9 cellular contexts compared by ENCODE assay signal in the genomic region with DNA sequence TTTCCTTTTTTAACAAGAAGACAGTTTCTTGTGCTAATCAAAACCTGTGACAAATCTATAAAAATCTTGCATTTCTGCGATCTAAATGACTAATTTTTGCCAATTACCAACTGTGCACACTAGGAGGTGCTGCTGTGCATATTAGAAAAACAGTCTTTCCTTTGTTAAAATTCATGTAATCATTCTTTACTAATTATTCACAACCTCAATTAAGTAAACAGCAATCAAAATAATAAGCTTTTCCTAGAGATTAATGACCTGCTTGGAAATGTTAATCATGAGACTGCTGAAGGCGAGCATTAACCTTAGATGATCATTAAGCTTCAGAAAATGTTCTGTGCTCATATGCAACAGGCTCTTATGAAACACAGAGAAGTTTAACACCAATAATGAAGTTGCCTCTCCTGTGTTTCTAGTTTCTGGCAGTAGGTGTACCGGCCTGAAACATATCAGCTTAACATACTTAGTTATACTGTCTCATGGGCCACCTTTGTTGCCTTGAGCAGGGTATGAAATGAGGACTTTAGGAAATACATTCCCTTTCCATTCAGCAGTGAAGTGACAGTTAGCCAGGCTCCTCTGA. TPM values are rescaled to one million over a fixed set of nuclear protein-coding genes. Genes with fewer than 3 reads are reported as not detected.
DNase-seq lines count a peak whose midpoint lies in the region; ATAC-seq and TF ChIP-seq lines count a peak whose summit lies in the region.
"Had no signal": no experiment of that assay in that cellular context is flagged by ENCODE, and none has a peak within 500 bp of the region (broad histone marks: within the 10 kb centered on the region; RNA-seq: fewer than 3 reads in every experiment).

No MANE protein-coding gene starts in this region.

- no peak overlapping the region for H3K4me3 Mint-ChIP-seq in endodermal cell

- DNase-seq in Caki2 (ENCODE audit: low read depth) (peak; percentile 27), HCT116 (ENCODE audit: low read depth, low spot score) (peak; percentile 29), endodermal cell (no peak), GF-D8 (lab: John Stamatoyannopoulos, UW) (no peak), DMS153 (lab: John Stamatoyannopoulos, UW) (no peak)

- H3K9me2 ChIP-seq in HCT116 (ENCODE audit: insufficient read depth) (no peaks in the 10 kb centered on the region), SU-DHL-6 (replicated peaks; ENCODE audit: insufficient read depth, low read length) (no peaks in the 10 kb centered on the region)

- no peak for TF ChIP-seq POLR2A in HCT116 (IDR thresholded peaks at IDR 0.05; ENCODE audit: borderline replicate concordance, extremely low read depth, insufficient read depth, insufficient read length)

- peak; percentile 74 for TF ChIP-seq RAD21 in HCT116 (IDR thresholded peaks at IDR 0.05; ENCODE audit: low read depth)

- H2AFZ ChIP-seq in HCT116 (ENCODE audit: low read depth, low read length, poor library complexity, severe bottlenecking): peak overlapping the region; percentile 91
- H2AFZ ChIP-seq in SU-DHL-6 (ENCODE audit: low read depth, low read length, severe bottlenecking): no peak overlapping the region
- H2AFZ ChIP-seq in neuron (ENCODE audit: low read depth, low read length): peak overlapping the region; percentile 74

- CTCF ChIA-PET in HCT116 (lab: Charles Lee): interaction anchor here (0.7 to 2.2 kb wide), 5 partner anchors 9 to 184 kb away, joined by 3 to 6 read pairs (median 4); partner anchors contain the start of gene RHOBTB3

- intact Hi-C loops in HCT116 (cut with micrococcal nuclease): loop anchor here (5.0 kb wide), 1 partner anchor 183 kb away; no protein-coding TSS in a partner anchor

- H3K4me3 ChIP-seq in HCT116 (replicated peaks in 1 of 2; ENCODE audit: low read depth in 1 of 2, low read length in 2 of 2) (no peak overlapping the region), SU-DHL-6 (ENCODE audit: insufficient read depth, low read length, poor library complexity, severe bottlenecking) (no peak overlapping the region), endodermal cell (ENCODE audit: low read length) (no peak overlapping the region), neuron (ENCODE audit: low read length) (no peak overlapping the region)

- no peaks in the 10 kb centered on the region for H3K27me3 ChIP-seq in HCT116 (ENCODE audit: insufficient read depth, low read length)
- no peaks in the 10 kb centered on the region for H3K27me3 ChIP-seq in SU-DHL-6 (ENCODE audit: low read length)
- H3K27me3 ChIP-seq in endodermal cell (ENCODE audit: control insufficient read depth, insufficient read depth, low read length, poor library complexity, severe bottlenecking): no peaks in the 10 kb centered on the region
- no peaks in the 10 kb centered on the region for H3K27me3 ChIP-seq in neuron (ENCODE audit: insufficient read depth, low read length)

- ATAC-seq in HCT116 (peak; percentile 62), HG03135 (IDR thresholded peaks at IDR 0.05; ENCODE audit: unreplicated experiment) (no peak)

- peaks cover 24% of the 10 kb centered on the region for H3K4me1 Mint-ChIP-seq in endodermal cell

- no peaks in the 10 kb centered on the region for H3F3A ChIP-seq in SU-DHL-6 (ENCODE audit: insufficient read depth)

- TF ChIP-seq CTCF in HCT116 (IDR thresholded peaks at IDR 0.05 in 2 of 3, conservative IDR thresholded peaks at IDR 0.05 in 1 of 3; ENCODE audit: borderline replicate concordance in 1 of 3, insufficient read depth in 1 of 3, low read depth in 2 of 3, low read length in 2 of 3) (peak; percentile 61 to 87 (median 73); a peak in 5 of 6 replicates), SU-DHL-6 (IDR thresholded peaks at IDR 0.05; ENCODE audit: insufficient read depth, low read length, poor library complexity, severe bottlenecking) (peak; percentile 76), endodermal cell (conservative IDR thresholded peaks at IDR 0.05) (peak; percentile 95)

- 46 to 62% methylated on average over 2 to 3 of the region's 3 CpGs for WGBS in endodermal cell (ENCODE audit: insufficient coverage in 1 of 2, insufficient read length in 1 of 2), 2 experiments

- POLR2A ChIA-PET in HCT116 (lab: Charles Lee): no interaction called here

- H3K36me3 ChIP-seq in HCT116 (ENCODE audit: control insufficient read depth in 1 of 2, insufficient read depth in 2 of 2, low read length in 2 of 2) (no peaks in the 10 kb centered on the region), SU-DHL-6 (ENCODE audit: low read length) (no peaks in the 10 kb centered on the region), endodermal cell (ENCODE audit: control insufficient read depth, insufficient read depth, low read length) (no peaks in the 10 kb centered on the region), neuron (ENCODE audit: insufficient read depth, low read length) (no peaks in the 10 kb centered on the region)

- H3K27ac Mint-ChIP-seq in endodermal cell: no peak overlapping the region

- in situ Hi-C loops in Caki2 (cut with HindIII; ENCODE audit: low pct_unique_long_range_greater_than_20kb, low sequenced_read_pairs): no loop called here

- H3K9ac ChIP-seq in HCT116 (ENCODE audit: low read length) (no peak overlapping the region), SU-DHL-6 (ENCODE audit: low read length) (no peak overlapping the region), endodermal cell (ENCODE audit: extremely low read depth, low read length, poor library complexity, severe bottlenecking) (no peak overlapping the region)

- no peaks in the 10 kb centered on the region for H4K20me1 ChIP-seq in HCT116 (ENCODE audit: insufficient read depth)
- H4K20me1 ChIP-seq in SU-DHL-6 (ENCODE audit: low read depth, low read length): no peaks in the 10 kb centered on the region

- no peaks in the 10 kb centered on the region for H3K36me3 Mint-ChIP-seq in endodermal cell (ENCODE audit: low read depth)

- H3K4me1 ChIP-seq in HCT116 (ENCODE audit: control insufficient read depth in 1 of 2, insufficient read depth in 2 of 2, low read length in 2 of 2) (peaks cover 0 to 9% of the 10 kb centered on the region in 2 experiments; a peak in 3 of 4 replicates), endodermal cell (ENCODE audit: control insufficient read depth, insufficient read depth, low read length) (peaks cover 16% of the 10 kb centered on the region), neuron (ENCODE audit: insufficient read depth, low read length) (peaks cover 4% of the 10 kb centered on the region)

- H3K4me2 ChIP-seq in HCT116 (ENCODE audit: low read length) (peak overlapping the region; percentile 40; the same call in 1 of the 2 replicates), SU-DHL-6 (ENCODE audit: low read depth, low read length, poor library complexity, severe bottlenecking) (no peak overlapping the region)

- H3K27ac ChIP-seq in HCT116 (ENCODE audit: low read depth, low read length) (no peak overlapping the region), SU-DHL-6 (ENCODE audit: low read depth, low read length) (no peak overlapping the region), endodermal cell (ENCODE audit: low read depth, low read length) (no peak overlapping the region)

- no peaks in the 10 kb centered on the region for H3K9me3 ChIP-seq in HCT116 (ENCODE audit: control insufficient read depth in 1 of 2, insufficient read depth in 1 of 2, low read depth in 1 of 2, low read length in 2 of 2)
- no peaks in the 10 kb centered on the region for H3K9me3 ChIP-seq in SU-DHL-6 (ENCODE audit: insufficient read depth, low read length)
- H3K9me3 ChIP-seq in endodermal cell (ENCODE audit: control insufficient read depth, low read length): no peaks in the 10 kb centered on the region
- no peaks in the 10 kb centered on the region for H3K9me3 ChIP-seq in neuron (ENCODE audit: low read length)

- no peaks in the 10 kb centered on the region for H3K79me2 ChIP-seq in HCT116 (ENCODE audit: insufficient read depth, low read length)
- no peaks in the 10 kb centered on the region for H3K79me2 ChIP-seq in SU-DHL-6 (ENCODE audit: insufficient read depth, low read length)

- no peaks in the 10 kb centered on the region for H3K27me3 Mint-ChIP-seq in endodermal cell (ENCODE audit: insufficient read depth)

- no TSS peak for BruUV-seq in HCT116 (replicated peaks; lab: Mats Ljungman, UMichigan)

- no peaks in the 10 kb centered on the region for H3K9me3 Mint-ChIP-seq in endodermal cell

- RAD21 ChIA-PET in HCT116 (lab: Charles Lee; ENCODE audit: low non-redundant PET in 1 of 2, low total read pairs in 2 of 2, uncharacterized antibody in 2 of 2, unreplicated experiment in 2 of 2): no interaction called here

TF ChIP-seq in HCT116, 20 proteins besides CTCF, POLR2A, EP300 and RAD21:
- TF ChIP-seq ELF1 (IDR thresholded peaks at IDR 0.05; ENCODE audit: borderline replicate concordance, low read depth) (no peak), POLR2AphosphoS5 (IDR thresholded peaks at IDR 0.05; ENCODE audit: low read depth, low read length) (no peak), FOSL1 (IDR thresholded peaks at IDR 0.05; ENCODE audit: low read depth) (peak; percentile 35; the same call in 1 of the 2 replicates), JUND (IDR thresholded peaks at IDR 0.05) (peak; percentile 28; the same call in 1 of the 2 replicates), SRF (IDR thresholded peaks at IDR 0.05; ENCODE audit: low read depth) (no peak)

RNA-seq across cellular contexts. Expression of gene RFESD, which starts 17.7 kb away (rescaled TPM):
- 0.55 and 1.1 TPM in 2 replicates for total RNA-seq in Caki2 (2014; rRNA removed; shearing (Covaris generic); ENCODE audit: low replicate concordance)
- total RNA-seq in HCT116 (2021; ENCODE audit: unreplicated experiment): 4.1 TPM
- 1.5 and 3.4 TPM in 2 replicates for polyA plus RNA-seq in HCT116 (2012)
- 10 to 100 TPM in 1 of 2 donors, 1 to 10 TPM in 1; 7.1 to 13.7 TPM for total RNA-seq in endodermal cell
- polyA plus RNA-seq in endodermal cell (2013, experiment 1 of 2): 4.4 TPM
- polyA plus RNA-seq in endodermal cell (2013, experiment 2 of 2): 3.1 TPM

RNA-seq across cellular contexts. Expression of gene SPATA9, which starts 18.5 kb away (rescaled TPM):
- total RNA-seq in Caki2 (2014; rRNA removed; shearing (Covaris generic); ENCODE audit: low replicate concordance): not detected in 2 replicates
- total RNA-seq in HCT116 (2021; ENCODE audit: unreplicated experiment) (not detected), endodermal cell (1 to 10 TPM in 1 of 2 donors, under 1 TPM in 1; 0.70 to 2.0 TPM)
- polyA plus RNA-seq in HCT116 (2012): 0.04 and 0.22 TPM in 2 replicates
- 0.36 TPM for polyA plus RNA-seq in endodermal cell (2013, experiment 1 of 2)
- polyA plus RNA-seq in endodermal cell (2013, experiment 2 of 2): 0.33 TPM
- total RNA-seq: T-helper 2 cell treated with Interferon-gamma antibody and Interleukin-4, amounts not matched to agents 100 ng/mL and 5 ng/mL, for 36 hours had no signal

RNA-seq across cellular contexts. Expression of gene GPR150, which starts 44.4 kb away (rescaled TPM):
- total RNA-seq in Caki2 (2014; rRNA removed; shearing (Covaris generic); ENCODE audit: low replicate concordance): 0.17 TPM in 1 of 2 replicates, not detected in the other
- total RNA-seq in HCT116 (2021; ENCODE audit: unreplicated experiment): not detected
- polyA plus RNA-seq in HCT116 (2012): not detected in 2 replicates
- under 1 TPM; 0.13 to 0.22 TPM for total RNA-seq in endodermal cell
- polyA plus RNA-seq in endodermal cell (2013, experiment 1 of 2): not detected
- polyA plus RNA-seq in endodermal cell (2013, experiment 2 of 2): 0.12 TPM

Comparison
In these comparisons a context has a peak if more than half of its experiments do, and no peak if none do; other contexts are left out.
1. DNase-seq: peak in Caki2 (single experiment) and HCT116 (single experiment); none in endodermal cell (single experiment), GF-D8 (single experiment) and DMS153 (single experiment).
2. Peak in every context shown above with its lines, with median percentiles within 50 percentile points of each other: CTCF ChIP-seq.